16 cellular contexts compared by ENCODE assay signal in genomic region chr7:111982804-111983203, GRCh38.
DNase-seq lines count a peak whose midpoint lies in the region; ATAC-seq and TF ChIP-seq lines count a peak whose summit lies in the region.
"Had no signal": no experiment of that assay in that cellular context is flagged by ENCODE, and none has a peak within 500 bp of the region (broad histone marks: within the 10 kb centered on the region; RNA-seq: fewer than 3 reads in every experiment).

No MANE protein-coding gene starts in this region.

- H3K27me3 ChIP-seq in right atrium auricular region = no peaks in the 10 kb centered on the region

- H3K36me3 ChIP-seq in right atrium auricular region = no peaks in the 10 kb centered on the region

- no peak overlapping the region for H3K27ac ChIP-seq in right atrium auricular region
- H3K27ac ChIP-seq: GM23248, KMS-11 had no signal

- DNase-seq in EH (ENCODE audit: low read depth) (peak; percentile 7), astrocyte of the hippocampus (ENCODE audit: low read depth, low spot score) (peak; percentile 34), fibroblast of pulmonary artery (ENCODE audit: low read depth) (peak; percentile 66), skeletal muscle cell (ENCODE audit: low read depth) (peak; percentile 53), right atrium auricular region (ENCODE audit: low spot score) (no peak), left lobe of liver (ENCODE audit: low spot score) (no peak)
- DNase-seq: AML-193, GM23248, NCI-H1092, NCI-H2107, NCI-H345, Right ventricle myocardium superior had no signal

- no peaks in the 10 kb centered on the region for H3K9me3 ChIP-seq in right atrium auricular region

- no peak for TF ChIP-seq CTCF in fibroblast of pulmonary artery (IDR thresholded peaks at IDR 0.05; ENCODE audit: low read length, missing control alignments)
- TF ChIP-seq CTCF in right atrium auricular region (IDR thresholded peaks at IDR 0.05) = no peak

- peaks cover 0 to 4% of the 10 kb centered on the region in 2 donors for H3K4me1 ChIP-seq in right atrium auricular region

- ATAC-seq in HG02763 (IDR thresholded peaks at IDR 0.05; ENCODE audit: unreplicated experiment) = no peak
- ATAC-seq in left lobe of liver = no peak
- ATAC-seq in HG03097 (IDR thresholded peaks at IDR 0.05; ENCODE audit: low FRiP score, unreplicated experiment) = no peak
- ATAC-seq: HCT116 had no signal

- H3K4me3 ChIP-seq in fibroblast of pulmonary artery (replicated peaks; ENCODE audit: low read depth, low read length) = no peak overlapping the region
- H3K4me3 ChIP-seq in skeletal muscle cell (ENCODE audit: low read depth, low read length) = no peak overlapping the region
- no peak overlapping the region for H3K4me3 ChIP-seq in right atrium auricular region
- H3K4me3 ChIP-seq: GM23248 had no signal

Comparison
In these comparisons a context has a peak if more than half of its experiments do, and no peak if none do; other contexts are left out.
1. DNase-seq: peak in EH (single experiment), astrocyte of the hippocampus (single experiment), fibroblast of pulmonary artery (single experiment) and skeletal muscle cell (single experiment); none in right atrium auricular region (single experiment) and left lobe of liver (single experiment).